ENCODE assay signal across 12 cellular contexts in the genomic region with DNA sequence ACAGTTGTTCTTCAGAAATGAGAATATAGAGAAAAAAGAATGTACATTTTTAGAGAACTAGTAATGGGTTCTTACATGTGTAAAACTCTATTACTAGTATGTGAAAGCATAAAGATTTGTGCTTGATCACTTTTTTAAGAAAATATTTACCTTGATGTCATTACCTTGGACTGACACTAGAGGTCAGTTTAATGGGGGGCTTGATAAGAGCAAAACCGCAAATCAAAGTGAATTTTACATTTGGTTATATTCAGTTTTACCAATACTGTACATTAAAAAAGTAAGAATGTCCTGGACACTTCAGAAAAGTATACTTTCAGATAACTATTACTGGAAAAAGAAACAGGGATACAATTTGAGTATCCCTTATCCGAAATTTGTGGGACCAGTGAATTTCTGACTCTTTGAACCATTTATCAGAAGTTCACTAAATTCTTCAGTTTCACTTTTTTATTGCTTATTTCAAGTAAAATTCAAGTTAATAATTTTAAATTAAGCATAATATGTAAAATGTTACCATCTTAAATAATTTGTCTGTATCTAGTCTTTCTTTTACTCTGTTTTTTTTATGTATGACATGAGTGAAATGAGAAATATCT.
DNase-seq lines count a peak whose midpoint lies in the region; FAIRE-seq and TF ChIP-seq lines count a peak whose summit lies in the region.
"Had no signal": no experiment of that assay in that cellular context is flagged by ENCODE, and none has a peak within 500 bp of the region (broad histone marks: within the 10 kb centered on the region; RNA-seq: fewer than 3 reads in every experiment).

No MANE protein-coding gene starts in this region.

- TF ChIP-seq CTCF in MCF 10A (IDR thresholded peaks at IDR 0.05; ENCODE audit: unreplicated experiment) (peak; percentile 65), breast epithelium (IDR thresholded peaks at IDR 0.05) (no peak), endothelial cell of umbilical vein (IDR thresholded peaks at IDR 0.05; ENCODE audit: extremely low read depth in 1 of 2, insufficient read depth in 1 of 2, low read depth in 1 of 2, low read length in 2 of 2) (peak; percentile 9 to 35), smooth muscle cell (IDR thresholded peaks at IDR 0.05; ENCODE audit: borderline replicate concordance, insufficient read depth, poor library complexity, severe bottlenecking) (peak; percentile 62)

- H3K4me3 ChIP-seq in breast epithelium, result no peak overlapping the region
- H3K4me3 ChIP-seq in endothelial cell of umbilical vein (replicated peaks in 1 of 3; ENCODE audit: insufficient read depth in 1 of 3, low read depth in 1 of 3, low read length in 3 of 3), result no peak overlapping the region
- H3K4me3 ChIP-seq in smooth muscle cell, result no peak overlapping the region
- H3K4me3 ChIP-seq: transverse colon had no signal

- no peaks in the 10 kb centered on the region for H3F3A ChIP-seq in smooth muscle cell (ENCODE audit: low read depth)

- H3K4me1 ChIP-seq in breast epithelium, result no peaks in the 10 kb centered on the region
- H3K4me1 ChIP-seq in endothelial cell of umbilical vein (ENCODE audit: control insufficient read depth, extremely low read depth, insufficient read depth, low read length), result no peaks in the 10 kb centered on the region
- H3K4me1 ChIP-seq in smooth muscle cell (ENCODE audit: low read depth), result no peaks in the 10 kb centered on the region
- H3K4me1 ChIP-seq: transverse colon had no signal

- H3K4me3 Mint-ChIP-seq in MCF 10A (ENCODE audit: unreplicated experiment), result no peak overlapping the region
- H3K4me3 Mint-ChIP-seq: memory B cell had no signal

- H3K27me3 ChIP-seq in breast epithelium (no peaks in the 10 kb centered on the region), endothelial cell of umbilical vein (ENCODE audit: control insufficient read depth in 2 of 2, insufficient read depth in 2 of 2, low read length in 2 of 2) (no peaks in the 10 kb centered on the region), smooth muscle cell (ENCODE audit: low read depth) (no peaks in the 10 kb centered on the region)
- H3K27me3 ChIP-seq: transverse colon had no signal

- no peak overlapping the region for H3K27ac ChIP-seq in breast epithelium
- H3K27ac ChIP-seq in endothelial cell of umbilical vein (ENCODE audit: insufficient read depth, low read depth, low read length), result no peak overlapping the region
- H3K27ac ChIP-seq in smooth muscle cell (ENCODE audit: low read depth), result no peak overlapping the region
- H3K27ac ChIP-seq: transverse colon had no signal

- 67% methylated on average over 2 of the region's 2 CpGs for WGBS in smooth muscle cell (ENCODE audit: low lambda C conversion rate)

- DNase-seq in MCF 10A (ENCODE audit: unreplicated experiment), result peak; percentile 16
- DNase-seq in breast epithelium (ENCODE audit: low spot score in 2 of 2), result no peak
- peak; percentile 9 for DNase-seq in NCI-H460 (ENCODE audit: extremely low read depth, low read depth)
- peak; percentile 19 for DNase-seq in endothelial cell of umbilical vein (ENCODE audit: low read depth, low spot score)
- DNase-seq in smooth muscle cell (lab: John Stamatoyannopoulos, UW; ENCODE audit: unreplicated experiment), result no peak
- no peak for DNase-seq in posterior vena cava (ENCODE audit: low spot score)
- no peak for DNase-seq in NCI-H1417 treated with DMSO at 0.1 percent for 48 hours (lab: John Stamatoyannopoulos, UW)
- DNase-seq in occipital lobe (lab: John Stamatoyannopoulos, UW), result no peak
- DNase-seq: cortex of kidney; stimulated activated CD4-positive, alpha-beta T cell treated with anti-CD3 and anti-CD28 coated beads, Interleukin-2, amount 100 ng/mL, for 24 hours; transverse colon had no signal

- H3K27me3 Mint-ChIP-seq in MCF 10A (ENCODE audit: insufficient read depth, unreplicated experiment), result no peaks in the 10 kb centered on the region
- H3K27me3 Mint-ChIP-seq: memory B cell had no signal

- H3K36me3 Mint-ChIP-seq in MCF 10A (ENCODE audit: insufficient read depth, unreplicated experiment), result no peaks in the 10 kb centered on the region
- H3K36me3 Mint-ChIP-seq: memory B cell had no signal

- intact Hi-C loops in MCF 10A (cut with micrococcal nuclease) (loop anchor here (1.0 to 5.0 kb wide), 2 partner anchors 388 to 999 kb away; no protein-coding TSS in a partner anchor), breast epithelium (cut with DNase I; ENCODE audit: low total_unique reads) (no loop called here), endothelial cell of umbilical vein (cut with micrococcal nuclease) (loop anchor here (2.0 kb wide), 1 partner anchor 388 kb away; no protein-coding TSS in a partner anchor), posterior vena cava (cut with DNase I) (loop anchor here in 1 of 2 donors (5.0 kb wide), 1 partner anchor 699 kb away; no protein-coding TSS in a partner anchor)

- H3K36me3 ChIP-seq in breast epithelium (no peaks in the 10 kb centered on the region), endothelial cell of umbilical vein (ENCODE audit: control insufficient read depth in 2 of 2, extremely low read depth in 1 of 2, insufficient read depth in 2 of 2, low read length in 2 of 2) (no peaks in the 10 kb centered on the region), smooth muscle cell (ENCODE audit: low read depth) (no peaks in the 10 kb centered on the region)
- H3K36me3 ChIP-seq: transverse colon had no signal

- H3K9ac ChIP-seq in endothelial cell of umbilical vein (replicated peaks; ENCODE audit: extremely low read depth, insufficient read depth, low read length) (no peak overlapping the region), smooth muscle cell (ENCODE audit: low read depth) (no peak overlapping the region)

- H3K4me2 ChIP-seq in endothelial cell of umbilical vein (ENCODE audit: insufficient read depth, low read length) (no peak overlapping the region), smooth muscle cell (no peak overlapping the region)

- H3K27ac Mint-ChIP-seq in MCF 10A (ENCODE audit: low read depth, unreplicated experiment), result no peak overlapping the region
- H3K27ac Mint-ChIP-seq: memory B cell had no signal

- no peaks in the 10 kb centered on the region for H3K79me2 ChIP-seq in endothelial cell of umbilical vein (ENCODE audit: control insufficient read depth, insufficient read depth, low read length)
- H3K79me2 ChIP-seq in smooth muscle cell (ENCODE audit: low read depth), result no peaks in the 10 kb centered on the region

- H2AFZ ChIP-seq in endothelial cell of umbilical vein (ENCODE audit: low read depth, low read length) (no peak overlapping the region), smooth muscle cell (ENCODE audit: low read depth) (no peak overlapping the region)

- no peaks in the 10 kb centered on the region for H3K9me3 ChIP-seq in breast epithelium
- no peaks in the 10 kb centered on the region for H3K9me3 ChIP-seq in endothelial cell of umbilical vein (replicated peaks; ENCODE audit: control insufficient read depth, insufficient read depth, low read length)
- H3K9me3 ChIP-seq in smooth muscle cell (replicated peaks; ENCODE audit: low read depth), result no peaks in the 10 kb centered on the region
- H3K9me3 ChIP-seq: transverse colon had no signal

- CTCF ChIA-PET in MCF 10A (lab: Yijun Ruan, JAX) (interaction anchor here (0.8 kb wide), 1 partner anchor 1862 kb away, joined by 3 read pairs; no protein-coding TSS in a partner anchor), endothelial cell of umbilical vein (lab: Charles Lee) (no interaction called here)

- no peaks in the 10 kb centered on the region for H4K20me1 ChIP-seq in endothelial cell of umbilical vein (replicated peaks; ENCODE audit: control insufficient read depth, extremely low read depth, insufficient read depth, low read length)
- no peaks in the 10 kb centered on the region for H4K20me1 ChIP-seq in smooth muscle cell (ENCODE audit: low read depth)

- BruUV-seq in MCF 10A (replicated peaks; lab: Mats Ljungman, UMichigan) (no TSS peak), endothelial cell of umbilical vein (replicated peaks; lab: Mats Ljungman, UMichigan) (no TSS peak)

- FAIRE-seq in endothelial cell of umbilical vein (lab: Jason Lieb, UNC), result no peak

- H3K9me1 ChIP-seq in endothelial cell of umbilical vein (replicated peaks; ENCODE audit: control insufficient read depth, extremely low read depth, insufficient read depth, low read length), result no peaks in the 10 kb centered on the region

- no peaks in the 10 kb centered on the region for H3K4me1 Mint-ChIP-seq in MCF 10A (ENCODE audit: insufficient read depth, unreplicated experiment)
- H3K4me1 Mint-ChIP-seq: memory B cell had no signal

- TF ChIP-seq POLR2A in breast epithelium (IDR thresholded peaks at IDR 0.05), result no peak
- no peak for TF ChIP-seq POLR2A in endothelial cell of umbilical vein (IDR thresholded peaks at IDR 0.05; ENCODE audit: low read depth, low read length)

- POLR2A ChIA-PET in MCF 10A (lab: Yijun Ruan, JAX), result no interaction called here
- POLR2A ChIA-PET in endothelial cell of umbilical vein (lab: Charles Lee), result no interaction called here

- dilution Hi-C loops in endothelial cell of umbilical vein (cut with MboI; ENCODE audit: extremely low pct_ligation_motif_present, low sequenced_read_pairs), result no loop called here

- peaks cover 7% of the 10 kb centered on the region for H3K9me3 Mint-ChIP-seq in MCF 10A (ENCODE audit: unreplicated experiment)

TF ChIP-seq in endothelial cell of umbilical vein, 7 proteins besides CTCF, POLR2A, EP300 and RAD21:
- no peak for TF ChIP-seq EZH2 (IDR thresholded peaks at IDR 0.05; ENCODE audit: borderline replicate concordance, low read depth, low read length, severe bottlenecking)
- TF ChIP-seq POLR2AphosphoS5 (IDR thresholded peaks at IDR 0.05; ENCODE audit: insufficient read depth, low read depth, low read length), result no peak
- TF ChIP-seq MYC (IDR thresholded peaks at IDR 0.05; ENCODE audit: low read depth, low read length), result no peak
- TF ChIP-seq JUN (IDR thresholded peaks at IDR 0.05; ENCODE audit: borderline replicate concordance, insufficient read depth, insufficient read length, low read depth), result no peak
- no peak for TF ChIP-seq GATA2 (IDR thresholded peaks at IDR 0.05; ENCODE audit: insufficient read depth, insufficient read length, low read depth, low read length)
- TF ChIP-seq FOS (IDR thresholded peaks at IDR 0.05; ENCODE audit: borderline replicate concordance, insufficient read depth, low read length), result no peak
- TF ChIP-seq, protein P1, sequence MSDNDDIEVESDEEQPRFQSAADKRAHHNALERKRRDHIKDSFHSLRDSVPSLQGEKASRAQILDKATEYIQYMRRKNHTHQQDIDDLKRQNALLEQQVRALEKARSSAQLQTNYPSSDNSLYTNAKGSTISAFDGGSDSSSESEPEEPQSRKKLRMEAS (IDR thresholded peaks at IDR 0.05; ENCODE audit: insufficient read depth, insufficient read length), result no peak

Comparison
In these comparisons a context has a peak if more than half of its experiments do, and no peak if none do; other contexts are left out.
1. DNase-seq: peak in MCF 10A (single experiment), NCI-H460 (single experiment) and endothelial cell of umbilical vein (single experiment); none in breast epithelium (0 of 2), smooth muscle cell (single experiment), posterior vena cava (single experiment), NCI-H1417 treated with DMSO at 0.1 percent for 48 hours (single experiment) and occipital lobe (single experiment).
2. CTCF ChIP-seq: peak in MCF 10A (single experiment), endothelial cell of umbilical vein (2 of 2) and smooth muscle cell (single experiment); none in breast epithelium (0 of 3).